Comparison of ENCODE assay signal across 22 cellular contexts in the genomic region with DNA sequence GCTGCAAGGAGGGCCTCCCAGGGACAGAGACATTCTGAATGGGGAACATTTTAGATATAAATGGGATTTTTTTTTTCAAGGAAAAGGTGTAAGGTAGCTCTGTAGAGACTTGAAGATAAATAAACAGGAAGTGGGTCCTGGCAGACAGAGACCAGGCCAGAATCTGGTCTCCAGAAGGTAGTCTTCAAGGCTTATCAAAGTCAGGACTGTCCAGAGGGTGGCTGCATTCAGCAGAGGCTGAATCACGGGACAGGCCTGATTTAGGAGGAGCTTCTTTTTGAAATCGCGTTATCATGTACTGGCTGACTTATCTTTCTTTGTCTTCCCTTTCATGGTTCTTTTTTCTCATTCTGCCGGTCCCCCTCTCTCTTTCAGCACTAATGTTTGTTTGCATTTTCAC.
"Had no signal": no experiment of that assay in that cellular context is flagged by ENCODE, and none has a peak within 500 bp of the region (broad histone marks: within the 10 kb centered on the region; RNA-seq: fewer than 3 reads in every experiment).

No MANE protein-coding gene starts in this region.

- ATAC-seq: activated naive CD4-positive, alpha-beta T cell treated with anti-CD3 and anti-CD28 coated beads, Interleukin-2, amount 50 U/mL, for 72 hours; activated T-cell treated with anti-CD3 and anti-CD28 coated beads, Interleukin-2, amount 50 U/mL, for 4 hours; effector memory CD8-positive, alpha-beta T cell; lower lobe of right lung; natural killer cell; psoas muscle; right lobe of liver; stimulated activated naive CD8-positive, alpha-beta T cell treated with anti-CD3 and anti-CD28 coated beads, Interleukin-15, Interleukin-2, amounts not matched to agents 100 U/mL and 50 U/mL, for 24 hours; upper lobe of right lung had no signal

- H3K36me3 ChIP-seq: lower lobe of right lung, right lobe of liver, suprapubic skin, upper lobe of right lung had no signal

- DNase-seq: activated CD4-positive, alpha-beta memory T cell treated with anti-CD3 and anti-CD28 coated beads for 36 hours; activated CD4-positive, alpha-beta T cell treated with anti-CD3 and anti-CD28 coated beads for 1 hour; activated effector memory CD4-positive, alpha-beta T cell treated with anti-CD3 and anti-CD28 coated beads, Interleukin-2, amount 50 U/mL, for 16 hours; activated T-cell treated with anti-CD3 and anti-CD28 coated beads, Interleukin-2, amount 50 U/mL, for 4 hours; amygdala; cortex of kidney; effector memory CD8-positive, alpha-beta T cell; erythroblast; hypothalamus; left cardiac atrium; lower lobe of right lung; natural killer cell; nucleus accumbens; psoas muscle; right lobe of liver; stimulated activated CD4-positive, alpha-beta T cell treated with anti-CD3 and anti-CD28 coated beads, Interleukin-12 subunit alpha, Interleukin-12 subunit beta, amount 100 ng/mL, for 4 hours; stimulated activated CD4-positive, alpha-beta T cell treated with anti-CD3 and anti-CD28 coated beads, Interleukin-2, amount 100 ng/mL, for 48 hours; stimulated activated naive CD8-positive, alpha-beta T cell treated with anti-CD3 and anti-CD28 coated beads, Interleukin-15, Interleukin-2, amounts not matched to agents 100 U/mL and 50 U/mL, for 24 hours; SW 1271; upper lobe of right lung had no signal

- H3K4me1 ChIP-seq: lower lobe of right lung, psoas muscle, upper lobe of right lung had no signal

- H3K9me3 ChIP-seq: lower lobe of right lung, psoas muscle, right lobe of liver, suprapubic skin, upper lobe of right lung had no signal

- H3K4me3 ChIP-seq: lower lobe of right lung, psoas muscle, right lobe of liver, suprapubic skin, upper lobe of right lung had no signal
